22 cellular contexts compared by ENCODE assay signal in the genomic region with DNA sequence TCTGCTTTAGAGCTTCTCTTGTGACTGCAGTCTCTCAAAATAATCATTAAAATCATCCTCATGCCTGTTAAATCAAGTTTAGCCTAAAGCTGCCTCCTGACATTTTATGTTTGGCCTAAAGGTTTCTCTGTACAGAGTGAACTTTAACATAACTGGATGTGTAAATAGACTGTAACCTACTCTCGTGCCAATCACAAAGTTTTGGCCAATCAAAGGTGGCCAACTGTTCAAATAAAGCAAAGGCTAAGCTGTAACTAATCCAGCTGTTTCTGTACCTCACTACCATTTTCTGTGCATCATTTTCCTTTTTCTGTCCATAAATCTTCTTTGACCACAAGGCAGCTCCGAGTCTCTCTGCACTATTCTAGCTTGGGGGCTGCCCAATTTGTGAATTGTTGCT.
"Had no signal": no experiment of that assay in that cellular context is flagged by ENCODE, and none has a peak within 500 bp of the region (broad histone marks: within the 10 kb centered on the region; RNA-seq: fewer than 3 reads in every experiment).

No MANE protein-coding gene starts in this region.

- H3K4me1 ChIP-seq: Peyer's patch had no signal

- H3K4me3 ChIP-seq: Peyer's patch, SJCRH30 had no signal

- H3K36me3 ChIP-seq: Peyer's patch, SJCRH30, WERI-Rb-1 had no signal

- ATAC-seq: activated CD4-positive, alpha-beta T cell treated with anti-CD3 and anti-CD28 coated beads for 36 hours; activated T-helper 17 cell treated with anti-CD3 and anti-CD28 coated beads, Interleukin-2, amount 50 U/mL, for 72 hours had no signal

- H3K9ac ChIP-seq: SK-N-SH had no signal

- H3K27ac ChIP-seq: Peyer's patch, RWPE1, SJCRH30, WERI-Rb-1 had no signal

- DNase-seq: activated CD4-positive, alpha-beta memory T cell treated with anti-CD3 and anti-CD28 coated beads, Interleukin-2, amount 10 ng/mL, durations not matched to agents 7 days and 5 days; activated CD4-positive, alpha-beta T cell treated with anti-CD3 and anti-CD28 coated beads for 36 hours; activated CD4-positive, alpha-beta T cell treated with anti-CD3 and anti-CD28 coated beads, Interleukin-2, amount 50 U/mL, for 1 hour; activated gamma-delta T cell; activated naive CD4-positive, alpha-beta T cell treated with anti-CD3 and anti-CD28 coated beads for 36 hours; activated T-cell treated with anti-CD3 and anti-CD28 coated beads for 4 hours; activated T-cell treated with anti-CD3 and anti-CD28 coated beads, Interleukin-2, amount 50 U/mL, for 48 hours; cerebellar nuclear complex; Kasumi-1; NCI-H1092; NCI-H1417; NCI-H2029; NCI-H345; NCI-H510A treated with DMSO at 0.1 percent for 48 hours; Peyer's patch; Right ventricle myocardium superior; SK-N-SH; T-helper 1 cell; WERI-Rb-1 had no signal

- H3K4me2 ChIP-seq: SK-N-SH had no signal

- H3K9me3 ChIP-seq: Peyer's patch, SJCRH30, SK-N-SH had no signal

- H3K27me3 ChIP-seq: Peyer's patch, SJCRH30 had no signal
